In genomic region chr16:52052818-52053217, GRCh38 we compare ENCODE assay signal across 22 cellular contexts.
DNase-seq lines count a peak whose midpoint lies in the region; ATAC-seq and TF ChIP-seq lines count a peak whose summit lies in the region.
"Had no signal": no experiment of that assay in that cellular context is flagged by ENCODE, and none has a peak within 500 bp of the region (broad histone marks: within the 10 kb centered on the region; RNA-seq: fewer than 3 reads in every experiment).

No MANE protein-coding gene starts in this region.

- no peaks in the 10 kb centered on the region for H3K36me3 Mint-ChIP-seq in activated T-helper 17 cell treated with anti-CD3 and anti-CD28 coated beads, Interleukin-2, amount 50 U/mL, for 72 hours (ENCODE audit: low read depth)
- H3K36me3 Mint-ChIP-seq: CD8-positive, alpha-beta T cell had no signal

- no peak overlapping the region for H3K4me3 Mint-ChIP-seq in activated T-helper 17 cell treated with anti-CD3 and anti-CD28 coated beads, Interleukin-2, amount 50 U/mL, for 72 hours
- H3K4me3 Mint-ChIP-seq: B cell; CD4-positive, alpha-beta T cell; CD8-positive, alpha-beta T cell had no signal

- no peaks in the 10 kb centered on the region for H3K27me3 Mint-ChIP-seq in activated T-helper 17 cell treated with anti-CD3 and anti-CD28 coated beads, Interleukin-2, amount 50 U/mL, for 72 hours
- H3K27me3 Mint-ChIP-seq: B cell; CD4-positive, alpha-beta T cell had no signal

- DNase-seq in left lobe of liver (ENCODE audit: low spot score) (no peak), A172 (ENCODE audit: low spot score) (no peak), NCI-H1436 treated with DMSO at 0.1 percent for 48 hours (lab: John Stamatoyannopoulos, UW) (no peak)
- DNase-seq: 8988T; AML-193; Caco-2; CD4-positive, alpha-beta T cell; CD8-positive, alpha-beta T cell; DMS 273 treated with DMSO at 0.1 percent for 48 hours; DMS153; DMS53; DMS79; DND-41; EL; GDM1 had no signal

- H3K4me1 ChIP-seq in liver (ENCODE audit: control insufficient read depth in 4 of 4, insufficient read depth in 4 of 4, low read length in 3 of 4): peaks cover 0 to 5% (median 0%) of the 10 kb centered on the region in 4 donors
- H3K4me1 ChIP-seq: A549; BLaER1 treated with 17β-estradiol and CSF1 and Interleukin-3, amounts not matched to agents 10 nM and 100 nM had no signal

- no peak for TF ChIP-seq CTCF in liver (IDR thresholded peaks at IDR 0.05; ENCODE audit: low read depth, low read length, missing input control)

- no peaks in the 10 kb centered on the region for H3K4me1 Mint-ChIP-seq in activated T-helper 17 cell treated with anti-CD3 and anti-CD28 coated beads, Interleukin-2, amount 50 U/mL, for 72 hours
- H3K4me1 Mint-ChIP-seq: B cell had no signal

- H3K9me3 Mint-ChIP-seq in activated T-helper 17 cell treated with anti-CD3 and anti-CD28 coated beads, Interleukin-2, amount 50 U/mL, for 72 hours: no peaks in the 10 kb centered on the region

- no peak overlapping the region for H3K27ac ChIP-seq in liver (ENCODE audit: low read depth in 1 of 2, low read length in 2 of 2)
- H3K27ac ChIP-seq: A549; BLaER1 treated with 17β-estradiol and CSF1 and Interleukin-3, amounts not matched to agents 10 nM and 100 nM; C4-2B had no signal

- peak; percentile 72 for ATAC-seq in left lobe of liver
- ATAC-seq in activated T-helper 17 cell treated with anti-CD3 and anti-CD28 coated beads, Interleukin-2, amount 50 U/mL, for 72 hours (replicated peaks): no peak
- ATAC-seq: A549; CD8-positive, alpha-beta T cell; GM12878 had no signal

- H3K27me3 ChIP-seq in liver (ENCODE audit: control insufficient read depth in 4 of 4, insufficient read depth in 4 of 4, low read length in 3 of 4): no peaks in the 10 kb centered on the region
- H3K27me3 ChIP-seq: BLaER1 treated with 17β-estradiol and CSF1 and Interleukin-3, amounts not matched to agents 10 nM and 100 nM had no signal

- no peak overlapping the region for H3K4me3 ChIP-seq in liver (ENCODE audit: low read depth in 1 of 3, low read length in 3 of 3)
- H3K4me3 ChIP-seq: A549; BLaER1 treated with 17β-estradiol and CSF1 and Interleukin-3, amounts not matched to agents 10 nM and 100 nM; GM12878 had no signal

- TF ChIP-seq RAD21 in liver (IDR thresholded peaks at IDR 0.05): peak in 1 of 2 donors; percentile 9

- no peaks in the 10 kb centered on the region for H3K9me3 ChIP-seq in liver (ENCODE audit: control insufficient read depth in 4 of 4, low read length in 3 of 4)
- H3K9me3 ChIP-seq: A549, Caco-2 had no signal

- H3K27ac Mint-ChIP-seq in activated T-helper 17 cell treated with anti-CD3 and anti-CD28 coated beads, Interleukin-2, amount 50 U/mL, for 72 hours: no peak overlapping the region
- H3K27ac Mint-ChIP-seq: B cell; CD4-positive, alpha-beta T cell; CD8-positive, alpha-beta T cell had no signal

- H3K9ac ChIP-seq in liver (ENCODE audit: low read depth in 1 of 2, low read length in 2 of 2): no peak overlapping the region
- H3K9ac ChIP-seq: BLaER1 treated with 17β-estradiol and CSF1 and Interleukin-3, amounts not matched to agents 10 nM and 100 nM had no signal

- H3K36me3 ChIP-seq in liver (ENCODE audit: control insufficient read depth in 4 of 4, insufficient read depth in 3 of 4, low read depth in 1 of 4, low read length in 3 of 4): no peaks in the 10 kb centered on the region
- H3K36me3 ChIP-seq: BLaER1 treated with 17β-estradiol and CSF1 and Interleukin-3, amounts not matched to agents 10 nM and 100 nM had no signal

TF ChIP-seq in liver, 16 proteins besides CTCF, POLR2A, EP300 and RAD21:
- TF ChIP-seq, protein P1, sequence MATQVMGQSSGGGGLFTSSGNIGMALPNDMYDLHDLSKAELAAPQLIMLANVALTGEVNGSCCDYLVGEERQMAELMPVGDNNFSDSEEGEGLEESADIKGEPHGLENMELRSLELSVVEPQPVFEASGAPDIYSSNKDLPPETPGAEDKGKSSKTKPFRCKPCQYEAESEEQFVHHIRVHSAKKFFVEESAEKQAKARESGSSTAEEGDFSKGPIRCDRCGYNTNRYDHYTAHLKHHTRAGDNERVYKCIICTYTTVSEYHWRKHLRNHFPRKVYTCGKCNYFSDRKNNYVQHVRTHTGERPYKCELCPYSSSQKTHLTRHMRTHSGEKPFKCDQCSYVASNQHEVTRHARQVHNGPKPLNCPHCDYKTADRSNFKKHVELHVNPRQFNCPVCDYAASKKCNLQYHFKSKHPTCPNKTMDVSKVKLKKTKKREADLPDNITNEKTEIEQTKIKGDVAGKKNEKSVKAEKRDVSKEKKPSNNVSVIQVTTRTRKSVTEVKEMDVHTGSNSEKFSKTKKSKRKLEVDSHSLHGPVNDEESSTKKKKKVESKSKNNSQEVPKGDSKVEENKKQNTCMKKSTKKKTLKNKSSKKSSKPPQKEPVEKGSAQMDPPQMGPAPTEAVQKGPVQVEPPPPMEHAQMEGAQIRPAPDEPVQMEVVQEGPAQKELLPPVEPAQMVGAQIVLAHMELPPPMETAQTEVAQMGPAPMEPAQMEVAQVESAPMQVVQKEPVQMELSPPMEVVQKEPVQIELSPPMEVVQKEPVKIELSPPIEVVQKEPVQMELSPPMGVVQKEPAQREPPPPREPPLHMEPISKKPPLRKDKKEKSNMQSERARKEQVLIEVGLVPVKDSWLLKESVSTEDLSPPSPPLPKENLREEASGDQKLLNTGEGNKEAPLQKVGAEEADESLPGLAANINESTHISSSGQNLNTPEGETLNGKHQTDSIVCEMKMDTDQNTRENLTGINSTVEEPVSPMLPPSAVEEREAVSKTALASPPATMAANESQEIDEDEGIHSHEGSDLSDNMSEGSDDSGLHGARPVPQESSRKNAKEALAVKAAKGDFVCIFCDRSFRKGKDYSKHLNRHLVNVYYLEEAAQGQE (IDR thresholded peaks at IDR 0.05): peak; percentile 18
- TF ChIP-seq FOXA1 (IDR thresholded peaks at IDR 0.05): no peak
- peak; percentile 50 for TF ChIP-seq SP1 (IDR thresholded peaks at IDR 0.05)
- peak in 1 of 2 donors; percentile 22 for TF ChIP-seq RXRA (IDR thresholded peaks at IDR 0.05)
- TF ChIP-seq HNF4G (IDR thresholded peaks at IDR 0.05): peak; percentile 57
- no peak for TF ChIP-seq GABPA (IDR thresholded peaks at IDR 0.05 in 1 of 2, conservative IDR thresholded peaks at IDR 0.05 in 1 of 2)
- no peak for TF ChIP-seq EGR1 (IDR thresholded peaks at IDR 0.05; ENCODE audit: low read depth in 2 of 2)
- peak; percentile 17 for TF ChIP-seq MAX (IDR thresholded peaks at IDR 0.05)
- no peak for TF ChIP-seq JUND (IDR thresholded peaks at IDR 0.05)
- TF ChIP-seq FOXA2 (IDR thresholded peaks at IDR 0.05): no peak
- no peak for TF ChIP-seq NR2F2 (IDR thresholded peaks at IDR 0.05)
- TF ChIP-seq TAF1 (conservative IDR thresholded peaks at IDR 0.05): no peak
- TF ChIP-seq HNF4A (conservative IDR thresholded peaks at IDR 0.05): peak; percentile 87 to 90
- TF ChIP-seq YY1 (IDR thresholded peaks at IDR 0.05): peak; percentile 90
- TF ChIP-seq, protein P2, sequence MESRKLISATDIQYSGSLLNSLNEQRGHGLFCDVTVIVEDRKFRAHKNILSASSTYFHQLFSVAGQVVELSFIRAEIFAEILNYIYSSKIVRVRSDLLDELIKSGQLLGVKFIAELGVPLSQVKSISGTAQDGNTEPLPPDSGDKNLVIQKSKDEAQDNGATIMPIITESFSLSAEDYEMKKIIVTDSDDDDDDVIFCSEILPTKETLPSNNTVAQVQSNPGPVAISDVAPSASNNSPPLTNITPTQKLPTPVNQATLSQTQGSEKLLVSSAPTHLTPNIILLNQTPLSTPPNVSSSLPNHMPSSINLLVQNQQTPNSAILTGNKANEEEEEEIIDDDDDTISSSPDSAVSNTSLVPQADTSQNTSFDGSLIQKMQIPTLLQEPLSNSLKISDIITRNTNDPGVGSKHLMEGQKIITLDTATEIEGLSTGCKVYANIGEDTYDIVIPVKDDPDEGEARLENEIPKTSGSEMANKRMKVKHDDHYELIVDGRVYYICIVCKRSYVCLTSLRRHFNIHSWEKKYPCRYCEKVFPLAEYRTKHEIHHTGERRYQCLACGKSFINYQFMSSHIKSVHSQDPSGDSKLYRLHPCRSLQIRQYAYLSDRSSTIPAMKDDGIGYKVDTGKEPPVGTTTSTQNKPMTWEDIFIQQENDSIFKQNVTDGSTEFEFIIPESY (IDR thresholded peaks at IDR 0.05): peak; percentile 18
- TF ChIP-seq ATF3 (IDR thresholded peaks at IDR 0.05): no peak
TF ChIP-seq in liver: peak in this region for 8.
